Comparison of ENCODE assay signal across 1 cellular context in the genomic region with DNA sequence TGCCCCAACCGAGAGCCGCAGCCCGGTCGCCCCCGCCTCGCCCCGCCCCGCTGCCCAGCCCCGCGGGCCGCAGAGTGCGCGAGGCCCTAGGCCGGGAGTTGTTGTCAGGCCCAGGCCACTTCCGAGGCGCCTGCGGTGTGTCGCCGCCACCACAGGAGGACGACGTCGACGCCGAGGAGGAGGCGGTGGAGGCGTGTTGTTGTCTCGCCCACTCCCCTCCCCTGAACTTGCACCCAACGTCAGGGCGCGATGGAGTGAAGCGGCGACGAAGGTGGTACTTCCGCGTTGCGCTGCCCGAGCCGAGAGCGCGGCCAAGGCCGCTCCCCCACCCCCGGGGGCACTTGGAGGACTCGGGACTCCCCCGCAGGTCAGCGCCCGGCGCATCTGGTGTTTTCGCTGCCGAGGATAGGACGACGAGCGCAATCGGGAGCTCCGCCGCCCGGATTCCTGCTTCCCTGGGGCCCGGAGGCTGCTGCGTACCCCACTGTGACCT.
TF ChIP-seq lines count a peak whose summit lies in the region.

A gene (plus strand): TSS at position 277 of the 493 bp plus-strand sequence. CDS start 386 bp downstream, outside the sequence.

TF ChIP-seq in HEK293, 187 proteins besides CTCF, POLR2A, EP300 and RAD21 (continued from another document):
- no peak for TF ChIP-seq ZNF121 (tag by site-specific recombination; IDR thresholded peaks at IDR 0.05)
- peak; percentile 61 for TF ChIP-seq ZEB2 (tag by site-specific recombination; IDR thresholded peaks at IDR 0.05)
- TF ChIP-seq ZNF324 (tag by site-specific recombination; IDR thresholded peaks at IDR 0.05): 0 out of 2 replicates have a peak, but pooled peaks have one; percentile 25
- no peak for TF ChIP-seq ZNF239 (tag by site-specific recombination; IDR thresholded peaks at IDR 0.05)
- TF ChIP-seq GLIS2 (tag by site-specific recombination; IDR thresholded peaks at IDR 0.05): peak; percentile 84
- TF ChIP-seq ZNF664 (tag by site-specific recombination; IDR thresholded peaks at IDR 0.05): no peak
- TF ChIP-seq ZNF555 (tag by site-specific recombination; conservative IDR thresholded peaks at IDR 0.05): no peak
